Comparison of ENCODE assay signal across 1 cellular context in the genomic region with DNA sequence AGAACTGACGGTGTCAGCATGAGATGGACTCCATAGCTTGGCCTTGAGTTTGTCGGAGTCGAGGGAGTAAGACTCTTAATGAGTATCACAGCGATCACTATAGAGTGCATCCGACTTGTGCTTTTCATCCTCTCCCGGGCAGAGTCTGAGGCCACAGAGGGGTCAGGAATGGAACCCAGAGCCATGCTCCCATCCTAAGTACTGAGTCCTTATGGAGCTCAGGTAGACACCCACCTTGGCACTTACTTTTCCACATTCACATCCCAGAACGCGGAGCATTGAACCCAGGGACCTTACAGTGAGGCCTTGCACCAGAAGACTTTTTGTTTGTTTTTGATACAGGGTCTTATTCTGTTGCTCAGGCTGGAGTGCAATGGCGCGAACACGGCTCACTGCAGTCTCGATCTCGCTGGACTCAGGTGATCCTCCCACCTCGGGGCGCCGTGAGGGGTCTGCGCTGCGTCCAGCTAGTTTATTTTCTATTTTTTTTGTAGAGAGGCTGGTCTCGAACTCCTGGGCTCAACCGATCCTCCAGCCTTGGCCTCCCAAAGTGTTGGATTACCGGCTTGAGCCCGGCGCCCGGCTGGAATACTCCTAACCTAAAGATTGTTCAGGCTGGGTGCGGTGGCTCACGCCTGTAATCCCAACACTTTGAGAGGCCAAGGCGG.
TF ChIP-seq lines count a peak whose summit lies in the region.

No MANE protein-coding gene starts in this region.

TF ChIP-seq in HepG2, 621 proteins besides CTCF, POLR2A, EP300 and RAD21 (continued from another document and continues in another):
- TF ChIP-seq NCOA1 (CRISPR knock-in tag; IDR thresholded peaks at IDR 0.05) (no peak), ATRX (CRISPR knock-in tag; IDR thresholded peaks at IDR 0.05; ENCODE audit: borderline replicate concordance) (no peak), PTBP1 (IDR thresholded peaks at IDR 0.05; ENCODE audit: low read depth, low read length, poor library complexity, severe bottlenecking) (no peak), KDM5A (IDR thresholded peaks at IDR 0.05; ENCODE audit: borderline replicate concordance, low read length) (peak; percentile 43; the same call in 1 of the 2 replicates), HMGA1 (CRISPR knock-in tag; conservative IDR thresholded peaks at IDR 0.05) (no peak), ZNF781 (CRISPR knock-in tag; IDR thresholded peaks at IDR 0.05; ENCODE audit: borderline replicate concordance, not compliant biosample characterization) (peak; percentile 15), ZNF878 (CRISPR knock-in tag; IDR thresholded peaks at IDR 0.05) (no peak), MED1 (CRISPR knock-in tag; IDR thresholded peaks at IDR 0.05) (no peak), SMARCC2 (IDR thresholded peaks at IDR 0.05) (no peak), ARNT2 (CRISPR knock-in tag; IDR thresholded peaks at IDR 0.05; ENCODE audit: low read depth) (no peak), NR3C1 (CRISPR knock-in tag; IDR thresholded peaks at IDR 0.05) (no peak), YEATS4 (CRISPR knock-in tag; IDR thresholded peaks at IDR 0.05; ENCODE audit: borderline replicate concordance) (no peak), ZNF274 (CRISPR knock-in tag; IDR thresholded peaks at IDR 0.05) (no peak), MLLT10 (CRISPR knock-in tag; IDR thresholded peaks at IDR 0.05) (no peak), TBX2 (CRISPR knock-in tag; IDR thresholded peaks at IDR 0.05; ENCODE audit: borderline replicate concordance) (no peak), NFE2L1 (CRISPR knock-in tag; IDR thresholded peaks at IDR 0.05; ENCODE audit: borderline replicate concordance) (no peak), ZSCAN20 (CRISPR knock-in tag; IDR thresholded peaks at IDR 0.05; ENCODE audit: borderline replicate concordance) (no peak)
- TF ChIP-seq, protein P1, sequence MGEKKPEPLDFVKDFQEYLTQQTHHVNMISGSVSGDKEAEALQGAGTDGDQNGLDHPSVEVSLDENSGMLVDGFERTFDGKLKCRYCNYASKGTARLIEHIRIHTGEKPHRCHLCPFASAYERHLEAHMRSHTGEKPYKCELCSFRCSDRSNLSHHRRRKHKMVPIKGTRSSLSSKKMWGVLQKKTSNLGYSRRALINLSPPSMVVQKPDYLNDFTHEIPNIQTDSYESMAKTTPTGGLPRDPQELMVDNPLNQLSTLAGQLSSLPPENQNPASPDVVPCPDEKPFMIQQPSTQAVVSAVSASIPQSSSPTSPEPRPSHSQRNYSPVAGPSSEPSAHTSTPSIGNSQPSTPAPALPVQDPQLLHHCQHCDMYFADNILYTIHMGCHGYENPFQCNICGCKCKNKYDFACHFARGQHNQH (CRISPR knock-in tag; IDR thresholded peaks at IDR 0.05), result no peak
- TF ChIP-seq, protein P2, sequence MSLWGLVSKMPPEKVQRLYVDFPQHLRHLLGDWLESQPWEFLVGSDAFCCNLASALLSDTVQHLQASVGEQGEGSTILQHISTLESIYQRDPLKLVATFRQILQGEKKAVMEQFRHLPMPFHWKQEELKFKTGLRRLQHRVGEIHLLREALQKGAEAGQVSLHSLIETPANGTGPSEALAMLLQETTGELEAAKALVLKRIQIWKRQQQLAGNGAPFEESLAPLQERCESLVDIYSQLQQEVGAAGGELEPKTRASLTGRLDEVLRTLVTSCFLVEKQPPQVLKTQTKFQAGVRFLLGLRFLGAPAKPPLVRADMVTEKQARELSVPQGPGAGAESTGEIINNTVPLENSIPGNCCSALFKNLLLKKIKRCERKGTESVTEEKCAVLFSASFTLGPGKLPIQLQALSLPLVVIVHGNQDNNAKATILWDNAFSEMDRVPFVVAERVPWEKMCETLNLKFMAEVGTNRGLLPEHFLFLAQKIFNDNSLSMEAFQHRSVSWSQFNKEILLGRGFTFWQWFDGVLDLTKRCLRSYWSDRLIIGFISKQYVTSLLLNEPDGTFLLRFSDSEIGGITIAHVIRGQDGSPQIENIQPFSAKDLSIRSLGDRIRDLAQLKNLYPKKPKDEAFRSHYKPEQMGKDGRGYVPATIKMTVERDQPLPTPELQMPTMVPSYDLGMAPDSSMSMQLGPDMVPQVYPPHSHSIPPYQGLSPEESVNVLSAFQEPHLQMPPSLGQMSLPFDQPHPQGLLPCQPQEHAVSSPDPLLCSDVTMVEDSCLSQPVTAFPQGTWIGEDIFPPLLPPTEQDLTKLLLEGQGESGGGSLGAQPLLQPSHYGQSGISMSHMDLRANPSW (CRISPR knock-in tag; IDR thresholded peaks at IDR 0.05; ENCODE audit: borderline replicate concordance), result 0 out of 2 replicates have a peak, but pooled peaks have one; percentile 52
- TF ChIP-seq, protein P3, sequence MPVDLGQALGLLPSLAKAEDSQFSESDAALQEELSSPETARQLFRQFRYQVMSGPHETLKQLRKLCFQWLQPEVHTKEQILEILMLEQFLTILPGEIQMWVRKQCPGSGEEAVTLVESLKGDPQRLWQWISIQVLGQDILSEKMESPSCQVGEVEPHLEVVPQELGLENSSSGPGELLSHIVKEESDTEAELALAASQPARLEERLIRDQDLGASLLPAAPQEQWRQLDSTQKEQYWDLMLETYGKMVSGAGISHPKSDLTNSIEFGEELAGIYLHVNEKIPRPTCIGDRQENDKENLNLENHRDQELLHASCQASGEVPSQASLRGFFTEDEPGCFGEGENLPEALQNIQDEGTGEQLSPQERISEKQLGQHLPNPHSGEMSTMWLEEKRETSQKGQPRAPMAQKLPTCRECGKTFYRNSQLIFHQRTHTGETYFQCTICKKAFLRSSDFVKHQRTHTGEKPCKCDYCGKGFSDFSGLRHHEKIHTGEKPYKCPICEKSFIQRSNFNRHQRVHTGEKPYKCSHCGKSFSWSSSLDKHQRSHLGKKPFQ (CRISPR knock-in tag; IDR thresholded peaks at IDR 0.05; ENCODE audit: insufficient replicate concordance), result no peak
- TF ChIP-seq, protein P4, sequence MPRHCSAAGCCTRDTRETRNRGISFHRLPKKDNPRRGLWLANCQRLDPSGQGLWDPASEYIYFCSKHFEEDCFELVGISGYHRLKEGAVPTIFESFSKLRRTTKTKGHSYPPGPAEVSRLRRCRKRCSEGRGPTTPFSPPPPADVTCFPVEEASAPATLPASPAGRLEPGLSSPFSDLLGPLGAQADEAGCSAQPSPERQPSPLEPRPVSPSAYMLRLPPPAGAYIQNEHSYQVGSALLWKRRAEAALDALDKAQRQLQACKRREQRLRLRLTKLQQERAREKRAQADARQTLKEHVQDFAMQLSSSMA (CRISPR knock-in tag; IDR thresholded peaks at IDR 0.05), result no peak
- TF ChIP-seq, protein P5, sequence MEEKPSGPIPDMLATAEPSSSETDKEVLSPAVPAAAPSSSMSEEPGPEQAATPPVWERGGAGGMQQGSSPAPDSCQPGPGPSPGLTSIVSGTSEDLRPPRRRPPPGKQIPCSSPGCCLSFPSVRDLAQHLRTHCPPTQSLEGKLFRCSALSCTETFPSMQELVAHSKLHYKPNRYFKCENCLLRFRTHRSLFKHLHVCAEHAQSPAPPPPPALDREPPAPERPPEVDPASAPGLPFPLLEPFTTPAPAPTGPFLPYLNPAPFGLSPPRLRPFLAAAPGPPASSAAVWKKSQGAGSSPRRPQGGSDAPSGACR (CRISPR knock-in tag; IDR thresholded peaks at IDR 0.05), result no peak
- TF ChIP-seq, protein P6, sequence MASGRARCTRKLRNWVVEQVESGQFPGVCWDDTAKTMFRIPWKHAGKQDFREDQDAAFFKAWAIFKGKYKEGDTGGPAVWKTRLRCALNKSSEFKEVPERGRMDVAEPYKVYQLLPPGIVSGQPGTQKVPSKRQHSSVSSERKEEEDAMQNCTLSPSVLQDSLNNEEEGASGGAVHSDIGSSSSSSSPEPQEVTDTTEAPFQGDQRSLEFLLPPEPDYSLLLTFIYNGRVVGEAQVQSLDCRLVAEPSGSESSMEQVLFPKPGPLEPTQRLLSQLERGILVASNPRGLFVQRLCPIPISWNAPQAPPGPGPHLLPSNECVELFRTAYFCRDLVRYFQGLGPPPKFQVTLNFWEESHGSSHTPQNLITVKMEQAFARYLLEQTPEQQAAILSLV (CRISPR knock-in tag; IDR thresholded peaks at IDR 0.05; ENCODE audit: borderline replicate concordance), result no peak; the same call in 1 of the 2 replicates
- TF ChIP-seq, protein P7, sequence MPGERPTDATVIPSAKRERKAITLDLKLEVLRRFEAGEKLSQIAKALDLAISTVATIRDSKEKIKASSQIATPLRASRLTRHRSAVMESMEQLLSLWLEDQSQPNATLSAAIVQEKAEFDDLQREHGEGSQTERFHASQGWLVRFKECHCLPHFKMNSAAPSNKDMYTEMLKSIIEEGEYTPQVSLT (CRISPR knock-in tag; IDR thresholded peaks at IDR 0.05; ENCODE audit: borderline replicate concordance, low read depth), result no peak
- TF ChIP-seq, protein P8, sequence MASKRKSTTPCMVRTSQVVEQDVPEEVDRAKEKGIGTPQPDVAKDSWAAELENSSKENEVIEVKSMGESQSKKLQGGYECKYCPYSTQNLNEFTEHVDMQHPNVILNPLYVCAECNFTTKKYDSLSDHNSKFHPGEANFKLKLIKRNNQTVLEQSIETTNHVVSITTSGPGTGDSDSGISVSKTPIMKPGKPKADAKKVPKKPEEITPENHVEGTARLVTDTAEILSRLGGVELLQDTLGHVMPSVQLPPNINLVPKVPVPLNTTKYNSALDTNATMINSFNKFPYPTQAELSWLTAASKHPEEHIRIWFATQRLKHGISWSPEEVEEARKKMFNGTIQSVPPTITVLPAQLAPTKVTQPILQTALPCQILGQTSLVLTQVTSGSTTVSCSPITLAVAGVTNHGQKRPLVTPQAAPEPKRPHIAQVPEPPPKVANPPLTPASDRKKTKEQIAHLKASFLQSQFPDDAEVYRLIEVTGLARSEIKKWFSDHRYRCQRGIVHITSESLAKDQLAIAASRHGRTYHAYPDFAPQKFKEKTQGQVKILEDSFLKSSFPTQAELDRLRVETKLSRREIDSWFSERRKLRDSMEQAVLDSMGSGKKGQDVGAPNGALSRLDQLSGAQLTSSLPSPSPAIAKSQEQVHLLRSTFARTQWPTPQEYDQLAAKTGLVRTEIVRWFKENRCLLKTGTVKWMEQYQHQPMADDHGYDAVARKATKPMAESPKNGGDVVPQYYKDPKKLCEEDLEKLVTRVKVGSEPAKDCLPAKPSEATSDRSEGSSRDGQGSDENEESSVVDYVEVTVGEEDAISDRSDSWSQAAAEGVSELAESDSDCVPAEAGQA (IDR thresholded peaks at IDR 0.05; ENCODE audit: low read depth), result no peak
- TF ChIP-seq, protein P8 (CRISPR knock-in tag; IDR thresholded peaks at IDR 0.05; ENCODE audit: borderline replicate concordance), result no peak
- TF ChIP-seq, protein P9, sequence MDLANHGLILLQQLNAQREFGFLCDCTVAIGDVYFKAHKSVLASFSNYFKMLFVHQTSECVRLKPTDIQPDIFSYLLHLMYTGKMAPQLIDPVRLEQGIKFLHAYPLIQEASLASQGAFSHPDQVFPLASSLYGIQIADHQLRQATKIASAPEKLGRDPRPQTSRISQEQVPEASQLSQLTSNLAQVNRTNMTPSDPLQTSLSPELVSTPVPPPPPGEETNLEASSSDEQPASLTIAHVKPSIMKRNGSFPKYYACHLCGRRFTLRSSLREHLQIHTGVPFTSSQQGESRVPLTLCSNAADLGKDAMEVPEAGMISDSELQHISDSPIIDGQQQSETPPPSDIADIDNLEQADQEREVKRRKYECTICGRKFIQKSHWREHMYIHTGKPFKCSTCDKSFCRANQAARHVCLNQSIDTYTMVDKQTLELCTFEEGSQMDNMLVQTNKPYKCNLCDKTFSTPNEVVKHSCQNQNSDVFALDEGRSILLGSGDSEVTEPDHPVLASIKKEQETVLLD (CRISPR knock-in tag; IDR thresholded peaks at IDR 0.05; ENCODE audit: low read depth), result peak; percentile 10; the same call in 1 of the 2 replicates
- TF ChIP-seq, protein P10, sequence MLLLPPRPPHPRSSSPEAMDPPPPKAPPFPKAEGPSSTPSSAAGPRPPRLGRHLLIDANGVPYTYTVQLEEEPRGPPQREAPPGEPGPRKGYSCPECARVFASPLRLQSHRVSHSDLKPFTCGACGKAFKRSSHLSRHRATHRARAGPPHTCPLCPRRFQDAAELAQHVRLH (CRISPR knock-in tag; IDR thresholded peaks at IDR 0.05; ENCODE audit: borderline replicate concordance, low read depth), result no peak
- TF ChIP-seq, protein P11, sequence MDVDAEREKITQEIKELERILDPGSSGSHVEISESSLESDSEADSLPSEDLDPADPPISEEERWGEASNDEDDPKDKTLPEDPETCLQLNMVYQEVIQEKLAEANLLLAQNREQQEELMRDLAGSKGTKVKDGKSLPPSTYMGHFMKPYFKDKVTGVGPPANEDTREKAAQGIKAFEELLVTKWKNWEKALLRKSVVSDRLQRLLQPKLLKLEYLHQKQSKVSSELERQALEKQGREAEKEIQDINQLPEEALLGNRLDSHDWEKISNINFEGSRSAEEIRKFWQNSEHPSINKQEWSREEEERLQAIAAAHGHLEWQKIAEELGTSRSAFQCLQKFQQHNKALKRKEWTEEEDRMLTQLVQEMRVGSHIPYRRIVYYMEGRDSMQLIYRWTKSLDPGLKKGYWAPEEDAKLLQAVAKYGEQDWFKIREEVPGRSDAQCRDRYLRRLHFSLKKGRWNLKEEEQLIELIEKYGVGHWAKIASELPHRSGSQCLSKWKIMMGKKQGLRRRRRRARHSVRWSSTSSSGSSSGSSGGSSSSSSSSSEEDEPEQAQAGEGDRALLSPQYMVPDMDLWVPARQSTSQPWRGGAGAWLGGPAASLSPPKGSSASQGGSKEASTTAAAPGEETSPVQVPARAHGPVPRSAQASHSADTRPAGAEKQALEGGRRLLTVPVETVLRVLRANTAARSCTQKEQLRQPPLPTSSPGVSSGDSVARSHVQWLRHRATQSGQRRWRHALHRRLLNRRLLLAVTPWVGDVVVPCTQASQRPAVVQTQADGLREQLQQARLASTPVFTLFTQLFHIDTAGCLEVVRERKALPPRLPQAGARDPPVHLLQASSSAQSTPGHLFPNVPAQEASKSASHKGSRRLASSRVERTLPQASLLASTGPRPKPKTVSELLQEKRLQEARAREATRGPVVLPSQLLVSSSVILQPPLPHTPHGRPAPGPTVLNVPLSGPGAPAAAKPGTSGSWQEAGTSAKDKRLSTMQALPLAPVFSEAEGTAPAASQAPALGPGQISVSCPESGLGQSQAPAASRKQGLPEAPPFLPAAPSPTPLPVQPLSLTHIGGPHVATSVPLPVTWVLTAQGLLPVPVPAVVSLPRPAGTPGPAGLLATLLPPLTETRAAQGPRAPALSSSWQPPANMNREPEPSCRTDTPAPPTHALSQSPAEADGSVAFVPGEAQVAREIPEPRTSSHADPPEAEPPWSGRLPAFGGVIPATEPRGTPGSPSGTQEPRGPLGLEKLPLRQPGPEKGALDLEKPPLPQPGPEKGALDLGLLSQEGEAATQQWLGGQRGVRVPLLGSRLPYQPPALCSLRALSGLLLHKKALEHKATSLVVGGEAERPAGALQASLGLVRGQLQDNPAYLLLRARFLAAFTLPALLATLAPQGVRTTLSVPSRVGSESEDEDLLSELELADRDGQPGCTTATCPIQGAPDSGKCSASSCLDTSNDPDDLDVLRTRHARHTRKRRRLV (CRISPR knock-in tag; IDR thresholded peaks at IDR 0.05), result no peak
